Comparison of ENCODE assay signal across 9 cellular contexts in the genomic region with DNA sequence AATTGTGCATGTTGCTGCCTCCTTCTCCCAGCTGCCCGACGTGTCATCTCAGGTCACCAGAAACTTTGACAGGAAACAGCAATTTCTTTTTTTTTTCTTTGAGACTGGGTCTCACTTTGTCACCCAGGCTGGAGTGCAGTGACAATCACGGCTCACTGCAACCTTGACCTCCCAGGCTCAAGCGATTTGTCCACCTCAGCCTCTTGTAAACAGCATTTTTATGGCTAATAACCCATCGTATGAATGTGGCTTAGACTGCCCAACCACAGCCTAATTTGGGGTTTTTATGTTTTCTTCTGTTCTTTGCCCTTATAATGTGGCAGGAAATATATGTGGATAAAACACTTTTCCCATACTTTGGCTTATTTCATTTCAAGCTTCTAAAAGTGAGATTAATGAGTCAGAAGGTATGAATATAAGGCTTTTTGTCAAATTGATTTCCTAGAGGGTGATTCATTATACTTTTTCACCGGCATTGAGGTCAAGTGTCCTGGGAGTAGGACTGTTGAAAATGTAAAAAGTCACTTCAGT. TPM values are rescaled to one million over a fixed set of nuclear protein-coding genes. Genes with fewer than 3 reads are reported as not detected.
DNase-seq lines count a peak whose midpoint lies in the region; ATAC-seq and TF ChIP-seq lines count a peak whose summit lies in the region.
"Had no signal": no experiment of that assay in that cellular context is flagged by ENCODE, and none has a peak within 500 bp of the region (broad histone marks: within the 10 kb centered on the region; RNA-seq: fewer than 3 reads in every experiment).

No MANE protein-coding gene starts in this region.

- CTCF ChIA-PET in PC-9 (lab: Charles Lee), result no interaction called here

- intact Hi-C loops in PC-9 (cut with micrococcal nuclease; ENCODE audit: unreplicated experiment) (no loop called here), upper lobe of right lung (cut with DNase I) (no loop called here)

- H3K4me2 ChIP-seq in PC-9, result peak overlapping the region; percentile 14; the same call in 1 of the 2 replicates

- H3K9me2 ChIP-seq in PC-9 (ENCODE audit: insufficient read depth), result no peaks in the 10 kb centered on the region

- H3K27ac ChIP-seq in cardiac muscle cell (peak overlapping the region; percentile 49), right atrium auricular region (no peak overlapping the region), PC-9 (peak overlapping the region; percentile 36; the same call in 1 of the 2 replicates), upper lobe of right lung (peak overlapping the region; percentile 47)

- TF ChIP-seq CTCF in cardiac muscle cell (IDR thresholded peaks at IDR 0.05; ENCODE audit: low read depth, low read length) (no peak), right atrium auricular region (IDR thresholded peaks at IDR 0.05) (no peak), PC-9 (conservative IDR thresholded peaks at IDR 0.05) (no peak), fibroblast of mammary gland (conservative IDR thresholded peaks at IDR 0.05; ENCODE audit: control insufficient read depth, insufficient read depth, low read depth, low read length) (no peak), upper lobe of right lung (IDR thresholded peaks at IDR 0.05) (no peak)

- peaks cover 4% of the 10 kb centered on the region for H3F3A ChIP-seq in PC-9 (ENCODE audit: insufficient read depth, low read depth)

- peaks cover 3% of the 10 kb centered on the region for H3K36me3 ChIP-seq in cardiac muscle cell
- peaks cover 11% of the 10 kb centered on the region for H3K36me3 ChIP-seq in right atrium auricular region
- H3K36me3 ChIP-seq in PC-9 (ENCODE audit: low read depth), result peaks cover 8% of the 10 kb centered on the region
- peaks cover 32% of the 10 kb centered on the region for H3K36me3 ChIP-seq in upper lobe of right lung

- H3K4me1 ChIP-seq in cardiac muscle cell (ENCODE audit: low read depth) (peaks cover 20% of the 10 kb centered on the region), right atrium auricular region (peaks cover 0 to 16% of the 10 kb centered on the region in 2 donors), PC-9 (replicated peaks; ENCODE audit: insufficient read depth) (peaks cover 15% of the 10 kb centered on the region), upper lobe of right lung (peaks cover 28% of the 10 kb centered on the region)

- H3K9me3 ChIP-seq in cardiac muscle cell (ENCODE audit: low read depth) (no peaks in the 10 kb centered on the region), right atrium auricular region (no peaks in the 10 kb centered on the region), PC-9 (ENCODE audit: insufficient read depth, low read depth) (no peaks in the 10 kb centered on the region), upper lobe of right lung (no peaks in the 10 kb centered on the region)

- DNase-seq in cardiac muscle cell (ENCODE audit: low read depth in 1 of 2, low spot score in 1 of 2) (peak; percentile 2 to 3), right atrium auricular region (ENCODE audit: low spot score) (no peak), PC-9 (no peak), fibroblast of mammary gland (ENCODE audit: low read depth) (peak; percentile 34), upper lobe of right lung (no peak), mucosa of gallbladder (ENCODE audit: low spot score) (no peak), MV-4-11 (lab: John Stamatoyannopoulos, UW) (no peak)

- BruUV-seq in PC-9 (replicated peaks; lab: Mats Ljungman, UMichigan), result no TSS peak

- no peak overlapping the region for H2AFZ ChIP-seq in PC-9

- POLR2A ChIA-PET in PC-9 (lab: Charles Lee; ENCODE audit: unreplicated experiment), result no interaction called here

- H3K27me3 ChIP-seq in cardiac muscle cell (no peaks in the 10 kb centered on the region), right atrium auricular region (no peaks in the 10 kb centered on the region), PC-9 (ENCODE audit: insufficient read depth, low read depth) (no peaks in the 10 kb centered on the region), upper lobe of right lung (no peaks in the 10 kb centered on the region)

- peaks cover 3% of the 10 kb centered on the region; the same call in 1 of the 2 replicates for H4K20me1 ChIP-seq in PC-9 (ENCODE audit: insufficient read depth)

- H3K79me2 ChIP-seq in PC-9 (ENCODE audit: low read depth), result no peaks in the 10 kb centered on the region; the same call in 1 of the 2 replicates

- H3K4me3 ChIP-seq in cardiac muscle cell, result no peak overlapping the region
- no peak overlapping the region for H3K4me3 ChIP-seq in right atrium auricular region
- H3K4me3 ChIP-seq in PC-9, result no peak overlapping the region
- H3K4me3 ChIP-seq in fibroblast of mammary gland (ENCODE audit: control insufficient read depth, low read depth, low read length), result no peak overlapping the region
- H3K4me3 ChIP-seq in upper lobe of right lung, result no peak overlapping the region

- no peak for ATAC-seq in upper lobe of right lung
- no peak for ATAC-seq in GM19397 (IDR thresholded peaks at IDR 0.05; ENCODE audit: unreplicated experiment)

RNA-seq across cellular contexts. Expression of gene SLC5A10, which starts 31.0 kb away (rescaled TPM):
- total RNA-seq in cardiac muscle cell (0.06 TPM in 1 of 2 replicates, not detected in the other), right atrium auricular region (under 1 TPM in 1 of 2 donors, not detected in 1; 0.16 TPM), PC-9 (2021) (0.08 and 0.17 TPM in 2 replicates), upper lobe of right lung (not detected), mucosa of gallbladder (not detected)
- polyA plus RNA-seq in cardiac muscle cell, result not detected in 2 replicates
- total RNA-seq: NCI-H460 had no signal

Comparison
In these comparisons a context has a peak if more than half of its experiments do, and no peak if none do; other contexts are left out.
1. DNase-seq: peak in cardiac muscle cell (2 of 2) and fibroblast of mammary gland (single experiment); none in right atrium auricular region (single experiment), PC-9 (0 of 2), upper lobe of right lung (single experiment), mucosa of gallbladder (single experiment) and MV-4-11 (single experiment).
2. H3K27ac ChIP-seq: peak in cardiac muscle cell (single experiment), PC-9 (single experiment) and upper lobe of right lung (single experiment); none in right atrium auricular region (0 of 2).